In the genomic region with DNA sequence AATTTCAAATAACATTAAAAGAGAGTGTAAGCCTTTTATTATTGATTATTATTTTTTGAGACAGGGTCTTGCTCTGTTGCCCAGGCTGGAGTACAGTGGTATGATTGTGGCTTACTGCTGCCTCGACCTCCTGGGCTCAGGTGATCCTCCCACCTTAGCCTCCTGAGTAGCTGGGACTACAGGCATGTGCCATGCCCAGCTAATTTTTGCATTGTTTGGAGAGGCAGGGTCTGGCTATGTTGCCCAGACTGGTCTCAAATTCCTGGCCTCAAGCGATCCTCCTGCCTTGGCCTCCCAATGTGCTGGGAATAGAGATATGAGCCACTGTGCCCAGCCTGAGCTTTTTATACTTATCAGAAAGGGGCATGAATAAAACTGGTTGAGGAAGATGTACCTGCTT, we compare ENCODE assay signal across 2 cellular contexts. TPM values are rescaled to one million over a fixed set of nuclear protein-coding genes. Genes with fewer than 3 reads are reported as not detected.
"Had no signal": no experiment of that assay in that cellular context is flagged by ENCODE, and none has a peak within 500 bp of the region (broad histone marks: within the 10 kb centered on the region; RNA-seq: fewer than 3 reads in every experiment).

No MANE protein-coding gene starts in this region.

RNA-seq across cellular contexts. Expression of a gene that starts 57.0 kb away (rescaled TPM):
- total RNA-seq: mammary epithelial cell, myocyte had no signal
